Comparison of ENCODE assay signal across 8 cellular contexts in genomic region chr14:61252354-61253063, GRCh38. TPM values are rescaled to one million over a fixed set of nuclear protein-coding genes. Genes with fewer than 3 reads are reported as not detected.
DNase-seq lines count a peak whose midpoint lies in the region; ATAC-seq and TF ChIP-seq lines count a peak whose summit lies in the region.

No MANE protein-coding gene starts in this region.

- H3K36me3 Mint-ChIP-seq in activated naive CD4-positive, alpha-beta T cell treated with anti-CD3 and anti-CD28 coated beads, Interleukin-2, amount 10 ng/mL, durations not matched to agents 7 days and 5 days, result no peaks in the 10 kb centered on the region
- H3K36me3 Mint-ChIP-seq in glutamatergic neuron (ENCODE audit: unreplicated experiment), result no peaks in the 10 kb centered on the region
- no peaks in the 10 kb centered on the region for H3K36me3 Mint-ChIP-seq in progenitor cell of endocrine pancreas (ENCODE audit: insufficient read depth)

- H3K4me3 ChIP-seq in GM12864 (ENCODE audit: low read depth, low read length) (no peak overlapping the region), SK-N-MC (peak overlapping the region; percentile 56)

- H3K27ac ChIP-seq in SK-N-MC, result peak overlapping the region; percentile 84

- H3K27ac Mint-ChIP-seq in activated naive CD4-positive, alpha-beta T cell treated with anti-CD3 and anti-CD28 coated beads, Interleukin-2, amount 10 ng/mL, durations not matched to agents 7 days and 5 days, result no peak overlapping the region
- no peak overlapping the region for H3K27ac Mint-ChIP-seq in glutamatergic neuron (ENCODE audit: unreplicated experiment)
- H3K27ac Mint-ChIP-seq in progenitor cell of endocrine pancreas, result peak overlapping the region; percentile 77

- CTCF ChIA-PET in activated naive CD4-positive, alpha-beta T cell treated with anti-CD3 and anti-CD28 coated beads, Interleukin-2, amount 10 ng/mL, durations not matched to agents 7 days and 5 days (lab: Charles Lee), result interaction anchor here (0.7 to 6.3 kb wide), 14 partner anchors 9 to 902 kb away, joined by 3 to 32 read pairs (median 4); partner anchors contain the start of gene TRMT5

- no peaks in the 10 kb centered on the region for H3K9me3 Mint-ChIP-seq in activated naive CD4-positive, alpha-beta T cell treated with anti-CD3 and anti-CD28 coated beads, Interleukin-2, amount 10 ng/mL, durations not matched to agents 7 days and 5 days
- H3K9me3 Mint-ChIP-seq in glutamatergic neuron (ENCODE audit: unreplicated experiment), result peaks cover 3% of the 10 kb centered on the region
- H3K9me3 Mint-ChIP-seq in progenitor cell of endocrine pancreas (ENCODE audit: low read depth), result no peaks in the 10 kb centered on the region

- peak; percentile 91 for ATAC-seq in HG02610 (IDR thresholded peaks at IDR 0.05; ENCODE audit: unreplicated experiment)
- ATAC-seq in HG03039 (IDR thresholded peaks at IDR 0.05; ENCODE audit: unreplicated experiment), result no peak

- peaks cover 9% of the 10 kb centered on the region for H3K4me1 Mint-ChIP-seq in activated naive CD4-positive, alpha-beta T cell treated with anti-CD3 and anti-CD28 coated beads, Interleukin-2, amount 10 ng/mL, durations not matched to agents 7 days and 5 days
- H3K4me1 Mint-ChIP-seq in glutamatergic neuron (ENCODE audit: low read depth, unreplicated experiment) (peaks cover 31% of the 10 kb centered on the region), progenitor cell of endocrine pancreas (ENCODE audit: low read depth) (peaks cover 6% of the 10 kb centered on the region)

- H3K27me3 Mint-ChIP-seq in activated naive CD4-positive, alpha-beta T cell treated with anti-CD3 and anti-CD28 coated beads, Interleukin-2, amount 10 ng/mL, durations not matched to agents 7 days and 5 days, result peaks cover 24% of the 10 kb centered on the region
- H3K27me3 Mint-ChIP-seq in glutamatergic neuron (ENCODE audit: unreplicated experiment) (peaks cover 2% of the 10 kb centered on the region), progenitor cell of endocrine pancreas (peaks cover 30% of the 10 kb centered on the region)

- no peak overlapping the region for H3K4me3 Mint-ChIP-seq in activated naive CD4-positive, alpha-beta T cell treated with anti-CD3 and anti-CD28 coated beads, Interleukin-2, amount 10 ng/mL, durations not matched to agents 7 days and 5 days
- H3K4me3 Mint-ChIP-seq in glutamatergic neuron (ENCODE audit: unreplicated experiment) (no peak overlapping the region), progenitor cell of endocrine pancreas (ENCODE audit: low read depth) (no peak overlapping the region)

- H3K36me3 ChIP-seq in SK-N-MC (ENCODE audit: insufficient read depth, low read length), result no peaks in the 10 kb centered on the region

- peak overlapping the region; percentile 64 for H3K9ac ChIP-seq in SK-N-MC (ENCODE audit: insufficient read length)

- TF ChIP-seq CTCF in GM12864 (IDR thresholded peaks at IDR 0.05; ENCODE audit: low read depth, low read length, missing control alignments) (peak; percentile 81), glutamatergic neuron (IDR thresholded peaks at IDR 0.05; ENCODE audit: partially characterized antibody, unreplicated experiment) (peak; percentile 71), progenitor cell of endocrine pancreas (IDR thresholded peaks at IDR 0.05; ENCODE audit: unreplicated experiment) (peak; percentile 87)

- DNase-seq in GM12864 (ENCODE audit: low read depth), result peak; percentile 59
- peak; percentile 88 for DNase-seq in NCI-H1105 (lab: John Stamatoyannopoulos, UW)
- peak; percentile 84 for DNase-seq in SK-N-MC (ENCODE audit: low read depth, low spot score)
- peak; percentile 74 for DNase-seq in activated naive CD4-positive, alpha-beta T cell treated with anti-CD3 and anti-CD28 coated beads, Interleukin-2, amount 10 ng/mL, durations not matched to agents 7 days and 5 days
- peak; percentile 69 for DNase-seq in glutamatergic neuron
- peak; percentile 54 for DNase-seq in progenitor cell of endocrine pancreas (ENCODE audit: low spot score, unreplicated experiment)

- no peaks in the 10 kb centered on the region for H3K9me3 ChIP-seq in SK-N-MC (ENCODE audit: low read depth, low read length)

RNA-seq across cellular contexts. Expression of gene TMEM30B, which starts 28.6 kb away (rescaled TPM):
- total RNA-seq in glutamatergic neuron (ENCODE audit: unreplicated experiment) (not detected), progenitor cell of endocrine pancreas (28.1 and 29.4 TPM in 2 replicates)

Comparison
In these comparisons a context has a peak if more than half of its experiments do, and no peak if none do; other contexts are left out.
1. RNA of gene TMEM30B, which starts 28.6 kb away (total RNA-seq): 28.1 to 29.4 TPM in progenitor cell of endocrine pancreas; not detected in glutamatergic neuron (single experiment); every median in the first group is over 10 times any median in the second.
2. Peak in every context shown above with its lines, with median percentiles within 50 percentile points of each other: DNase-seq and CTCF ChIP-seq.